In genomic region chr1:211469938-211470529, GRCh38 we compare ENCODE assay signal across 8 cellular contexts. TPM values are rescaled to one million over a fixed set of nuclear protein-coding genes. Genes with fewer than 3 reads are reported as not detected.
DNase-seq lines count a peak whose midpoint lies in the region; ATAC-seq and TF ChIP-seq lines count a peak whose summit lies in the region.

No MANE protein-coding gene starts in this region.

- 12 to 16% methylated on average over 13 of the region's 13 CpGs for WGBS in thyroid gland, 2 donors

- H3K9me3 ChIP-seq in CD8-positive, alpha-beta memory T cell (ENCODE audit: low read length): no peaks in the 10 kb centered on the region
- H3K9me3 ChIP-seq in neuron (ENCODE audit: low read length) (no peaks in the 10 kb centered on the region), thyroid gland (no peaks in the 10 kb centered on the region)

- H3K36me3 ChIP-seq in CD8-positive, alpha-beta memory T cell (ENCODE audit: insufficient read depth, low read length): no peaks in the 10 kb centered on the region
- no peaks in the 10 kb centered on the region for H3K36me3 ChIP-seq in neuron (ENCODE audit: insufficient read depth, low read length)
- no peaks in the 10 kb centered on the region for H3K36me3 ChIP-seq in thyroid gland

- peak overlapping the region; percentile 11 for H2AFZ ChIP-seq in neuron (ENCODE audit: low read depth, low read length)

- H3K9me3 Mint-ChIP-seq in CD8-positive, alpha-beta memory T cell: no peaks in the 10 kb centered on the region
- no peaks in the 10 kb centered on the region for H3K9me3 Mint-ChIP-seq in HFFc6
- no peaks in the 10 kb centered on the region for H3K9me3 Mint-ChIP-seq in activated T-cell treated with anti-CD3 and anti-CD28 coated beads, Interleukin-2, amount 50 U/mL, for 4 hours

- peak; percentile 46 to 52 for ATAC-seq in activated T-cell treated with anti-CD3 and anti-CD28 coated beads, Interleukin-2, amount 50 U/mL, for 4 hours
- ATAC-seq in HG03565 (IDR thresholded peaks at IDR 0.05; ENCODE audit: unreplicated experiment): no peak

- no peak overlapping the region for H3K4me3 ChIP-seq in CD8-positive, alpha-beta memory T cell (ENCODE audit: low read length)
- no peak overlapping the region for H3K4me3 ChIP-seq in neuron (ENCODE audit: low read length)
- no peak overlapping the region for H3K4me3 ChIP-seq in thyroid gland (replicated peaks in 1 of 3)

- no peak overlapping the region for H3K4me3 Mint-ChIP-seq in CD8-positive, alpha-beta memory T cell
- H3K4me3 Mint-ChIP-seq in HFFc6: no peak overlapping the region
- H3K4me3 Mint-ChIP-seq in activated T-cell treated with anti-CD3 and anti-CD28 coated beads, Interleukin-2, amount 50 U/mL, for 4 hours: no peak overlapping the region

- TF ChIP-seq POLR2A in thyroid gland (IDR thresholded peaks at IDR 0.05): no peak

- H3K27ac Mint-ChIP-seq in CD8-positive, alpha-beta memory T cell: no peak overlapping the region
- H3K27ac Mint-ChIP-seq in HFFc6: no peak overlapping the region

- TF ChIP-seq CTCF in HFFc6 (IDR thresholded peaks at IDR 0.05): peak; percentile 92
- TF ChIP-seq CTCF in thyroid gland (IDR thresholded peaks at IDR 0.05): peak; percentile 58 to 88 (median 74)

- peak in 3 of 5 donors; percentile 12 to 57 (median 17) for DNase-seq in CD8-positive, alpha-beta memory T cell
- peak; percentile 57 for DNase-seq in HFFc6
- DNase-seq in NCI-H748 treated with DMSO at 0.1 percent for 48 hours (lab: John Stamatoyannopoulos, UW): peak; percentile 61
- DNase-seq in activated T-cell treated with anti-CD3 and anti-CD28 coated beads, Interleukin-2, amount 50 U/mL, for 4 hours: peak; percentile 23
- DNase-seq in fibroblast of the conjunctiva (ENCODE audit: low read depth): peak; percentile 37
- DNase-seq in thyroid gland: peak; percentile 88 to 90

- no peaks in the 10 kb centered on the region for H3K27me3 ChIP-seq in CD8-positive, alpha-beta memory T cell (ENCODE audit: insufficient read depth, low read length, poor library complexity, severe bottlenecking)
- H3K27me3 ChIP-seq in neuron (ENCODE audit: insufficient read depth, low read length): peaks cover 5% of the 10 kb centered on the region
- no peaks in the 10 kb centered on the region for H3K27me3 ChIP-seq in thyroid gland

- H3K27ac ChIP-seq in CD8-positive, alpha-beta memory T cell (ENCODE audit: low read depth, low read length): no peak overlapping the region
- no peak overlapping the region for H3K27ac ChIP-seq in thyroid gland

- no peaks in the 10 kb centered on the region for H3K4me1 ChIP-seq in CD8-positive, alpha-beta memory T cell (ENCODE audit: insufficient read depth, low read length)
- H3K4me1 ChIP-seq in neuron (ENCODE audit: insufficient read depth, low read length) (no peaks in the 10 kb centered on the region), thyroid gland (peaks cover 8 to 9% of the 10 kb centered on the region in 2 donors)

- no peaks in the 10 kb centered on the region for H3K36me3 Mint-ChIP-seq in CD8-positive, alpha-beta memory T cell
- H3K36me3 Mint-ChIP-seq in HFFc6 (ENCODE audit: low read depth): no peaks in the 10 kb centered on the region
- no peaks in the 10 kb centered on the region for H3K36me3 Mint-ChIP-seq in activated T-cell treated with anti-CD3 and anti-CD28 coated beads, Interleukin-2, amount 50 U/mL, for 4 hours (ENCODE audit: insufficient read depth)

- intact Hi-C loops in thyroid gland (cut with DNase I): loop anchor here (5.0 kb wide), 1 partner anchor 182 kb away; no protein-coding TSS in a partner anchor

- POLR2A ChIA-PET in CD8-positive, alpha-beta memory T cell (lab: Charles Lee): no interaction called here

- peaks cover 0 to 6% of the 10 kb centered on the region in 2 donors for H3K27me3 Mint-ChIP-seq in CD8-positive, alpha-beta memory T cell
- peaks cover 23% of the 10 kb centered on the region for H3K27me3 Mint-ChIP-seq in HFFc6 (ENCODE audit: insufficient read depth)
- no peaks in the 10 kb centered on the region for H3K27me3 Mint-ChIP-seq in activated T-cell treated with anti-CD3 and anti-CD28 coated beads, Interleukin-2, amount 50 U/mL, for 4 hours (ENCODE audit: low read depth)

- CTCF ChIA-PET in CD8-positive, alpha-beta memory T cell (lab: Charles Lee): interaction anchor here (0.8 to 3.1 kb wide), 14 partner anchors 8 to 149 kb away, joined by 3 to 21 read pairs (median 3); partner anchors contain the start of gene TRAF5

- H3K4me1 Mint-ChIP-seq in CD8-positive, alpha-beta memory T cell: peaks cover 0 to 7% (median 4%) of the 10 kb centered on the region in 3 donors
- no peaks in the 10 kb centered on the region for H3K4me1 Mint-ChIP-seq in HFFc6 (ENCODE audit: low read depth)
- H3K4me1 Mint-ChIP-seq in activated T-cell treated with anti-CD3 and anti-CD28 coated beads, Interleukin-2, amount 50 U/mL, for 4 hours (ENCODE audit: low read depth): peaks cover 2% of the 10 kb centered on the region

RNA-seq across cellular contexts. Expression of gene RD3, which starts 21.9 kb away (rescaled TPM):
- total RNA-seq in CD8-positive, alpha-beta memory T cell: not detected
- polyA plus RNA-seq in CD8-positive, alpha-beta memory T cell: not detected
- total RNA-seq in HFFc6 (2021; fragmentation: NEBNext Ultra II Directional; extraction: Animal tissue kit (Norgen Biotek cat#: 25700)): not detected
- total RNA-seq in activated T-cell treated with anti-CD3 and anti-CD28 coated beads, Interleukin-2, amount 50 U/mL, for 4 hours: not detected
- total RNA-seq in thyroid gland: not detected

Comparison
In these comparisons a context has a peak if more than half of its experiments do, and no peak if none do; other contexts are left out.
1. DNase-seq: peak in every context shown above with its lines; median percentile 89 in thyroid gland; 61 in NCI-H748 treated with DMSO at 0.1 percent for 48 hours; 57 in HFFc6; 37 in fibroblast of the conjunctiva; 23 in activated T-cell treated with anti-CD3 and anti-CD28 coated beads, Interleukin-2, amount 50 U/mL, for 4 hours; 17 in CD8-positive, alpha-beta memory T cell.